1 cellular context compared by ENCODE assay signal in genomic region chr6:652865-653264, GRCh38.
TF ChIP-seq lines count a peak whose summit lies in the region.

No MANE protein-coding gene starts in this region.

TF ChIP-seq in IMR-90, 13 proteins besides CTCF, POLR2A, EP300 and RAD21:
- TF ChIP-seq SMC3 (IDR thresholded peaks at IDR 0.05; ENCODE audit: low read depth, low read length) = no peak
- TF ChIP-seq USF2 (IDR thresholded peaks at IDR 0.05; ENCODE audit: low read depth, low read length) = no peak
- no peak for TF ChIP-seq MAZ (IDR thresholded peaks at IDR 0.05; ENCODE audit: borderline replicate concordance, low read depth, low read length)
- no peak for TF ChIP-seq RFX5 (IDR thresholded peaks at IDR 0.05; ENCODE audit: low read depth, low read length)
- no peak for TF ChIP-seq BHLHE40 (IDR thresholded peaks at IDR 0.05; ENCODE audit: low read depth, low read length)
- TF ChIP-seq CEBPB (IDR thresholded peaks at IDR 0.05; ENCODE audit: low read depth, low read length) = no peak
- TF ChIP-seq FOS (IDR thresholded peaks at IDR 0.05; ENCODE audit: low read depth, low read length) = no peak
- TF ChIP-seq MAFK (IDR thresholded peaks at IDR 0.05; ENCODE audit: low read depth, low read length) = no peak
- no peak for TF ChIP-seq ELK1 (IDR thresholded peaks at IDR 0.05; ENCODE audit: borderline replicate concordance, low read depth, low read length)
- no peak for TF ChIP-seq RCOR1 (IDR thresholded peaks at IDR 0.05; ENCODE audit: insufficient replicate concordance, low read length)
- no peak for TF ChIP-seq NFE2L2 (IDR thresholded peaks at IDR 0.05; ENCODE audit: low read depth, low read length)
